ENCODE assay signal across 19 cellular contexts in the genomic region with DNA sequence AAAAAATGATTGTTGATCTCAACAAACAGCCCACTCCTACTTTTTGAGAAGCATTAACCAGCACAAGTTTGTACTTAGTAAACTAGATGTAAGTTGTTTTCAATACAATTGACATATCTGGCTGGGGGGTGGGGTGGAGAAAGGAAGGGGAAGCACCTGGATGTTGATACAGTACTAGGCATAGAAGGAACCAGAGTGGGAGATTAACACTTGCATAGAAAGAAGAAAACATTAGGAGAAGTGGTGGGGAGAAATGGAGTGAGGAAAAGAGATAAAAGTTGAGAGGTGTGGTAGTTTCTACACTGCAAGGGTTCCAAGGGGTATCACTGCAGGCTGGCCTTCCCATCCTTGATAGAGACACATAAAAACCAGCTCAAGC. TPM values are rescaled to one million over a fixed set of nuclear protein-coding genes. Genes with fewer than 3 reads are reported as not detected.
DNase-seq lines count a peak whose midpoint lies in the region; TF ChIP-seq lines count a peak whose summit lies in the region.
"Had no signal": no experiment of that assay in that cellular context is flagged by ENCODE, and none has a peak within 500 bp of the region (broad histone marks: within the 10 kb centered on the region; RNA-seq: fewer than 3 reads in every experiment).

No MANE protein-coding gene starts in this region.

- H3K27me3 Mint-ChIP-seq in activated CD4-positive, alpha-beta T cell treated with anti-CD3 and anti-CD28 coated beads, Interleukin-2, amount 10 ng/mL, durations not matched to agents 24 days and 14 days = no peaks in the 10 kb centered on the region
- H3K27me3 Mint-ChIP-seq in endothelial cell (ENCODE audit: unreplicated experiment) = no peaks in the 10 kb centered on the region
- no peaks in the 10 kb centered on the region for H3K27me3 Mint-ChIP-seq in activated naive CD8-positive, alpha-beta T cell treated with anti-CD3 and anti-CD28 coated beads for 36 hours
- H3K27me3 Mint-ChIP-seq: T-cell had no signal

- no peak overlapping the region for H3K27ac Mint-ChIP-seq in activated CD4-positive, alpha-beta T cell treated with anti-CD3 and anti-CD28 coated beads, Interleukin-2, amount 10 ng/mL, durations not matched to agents 24 days and 14 days
- H3K27ac Mint-ChIP-seq in endothelial cell (ENCODE audit: unreplicated experiment) = peak overlapping the region; percentile 77
- no peak overlapping the region for H3K27ac Mint-ChIP-seq in activated naive CD8-positive, alpha-beta T cell treated with anti-CD3 and anti-CD28 coated beads for 36 hours
- H3K27ac Mint-ChIP-seq: T-cell had no signal

- TF ChIP-seq CTCF in MM.1S (IDR thresholded peaks at IDR 0.05; ENCODE audit: low read length) (no peak), endothelial cell (IDR thresholded peaks at IDR 0.05; ENCODE audit: unreplicated experiment) (no peak)

- H3F3A ChIP-seq in MM.1S (ENCODE audit: insufficient read depth, low read length) = peaks cover 32% of the 10 kb centered on the region

- peak overlapping the region; percentile 64; the same call in 1 of the 2 replicates for H2AFZ ChIP-seq in MM.1S (ENCODE audit: low read length)
- H2AFZ ChIP-seq: parathyroid adenoma had no signal

- intact Hi-C loops in activated CD4-positive, alpha-beta T cell treated with anti-CD3 and anti-CD28 coated beads, Interleukin-2, amount 10 ng/mL, durations not matched to agents 24 days and 14 days (cut with micrococcal nuclease) = loop anchor here (5.0 kb wide), 1 partner anchor 86 kb away; no protein-coding TSS in a partner anchor

- H3K4me3 ChIP-seq in MM.1S (ENCODE audit: low read length) = peak overlapping the region; percentile 49
- no peak overlapping the region for H3K4me3 ChIP-seq in thymus (ENCODE audit: low read length)
- H3K4me3 ChIP-seq: left lung had no signal

- H3K9me2 ChIP-seq in MM.1S (replicated peaks; ENCODE audit: insufficient read depth, low read length) = no peaks in the 10 kb centered on the region

- DNase-seq in activated CD4-positive, alpha-beta T cell treated with anti-CD3 and anti-CD28 coated beads, Interleukin-2, amount 10 ng/mL, durations not matched to agents 24 days and 14 days = no peak
- DNase-seq in activated CD4-positive, alpha-beta T cell treated with anti-CD3 and anti-CD28 coated beads, Interleukin-2, amount 50 U/mL, for 48 hours = no peak
- DNase-seq in MM.1S (no peak), endothelial cell (ENCODE audit: low spot score) (no peak), NCI-H1105 treated with DMSO at 0.1 percent for 48 hours (lab: John Stamatoyannopoulos, UW) (no peak), AG08396 (ENCODE audit: low spot score) (no peak)
- no peak for DNase-seq in activated naive CD8-positive, alpha-beta T cell treated with anti-CD3 and anti-CD28 coated beads for 36 hours
- DNase-seq: 8988T; GOT3; left lung; NCI-H2029 treated with DMSO at 0.1 percent for 48 hours; NCI-H524; Right ventricle myocardium superior; stimulated activated CD4-positive, alpha-beta T cell treated with anti-CD3 and anti-CD28 coated beads, Interleukin-2, amount 100 ng/mL, for 48 hours; substantia nigra; T-cell had no signal

- peaks cover 44% of the 10 kb centered on the region for H3K4me1 Mint-ChIP-seq in activated CD4-positive, alpha-beta T cell treated with anti-CD3 and anti-CD28 coated beads, Interleukin-2, amount 10 ng/mL, durations not matched to agents 24 days and 14 days
- peaks cover 64% of the 10 kb centered on the region for H3K4me1 Mint-ChIP-seq in endothelial cell (ENCODE audit: unreplicated experiment)
- peaks cover 13% of the 10 kb centered on the region for H3K4me1 Mint-ChIP-seq in activated naive CD8-positive, alpha-beta T cell treated with anti-CD3 and anti-CD28 coated beads for 36 hours

- no peaks in the 10 kb centered on the region for H3K36me3 ChIP-seq in MM.1S (replicated peaks; ENCODE audit: insufficient read depth, low read length)
- no peaks in the 10 kb centered on the region for H3K36me3 ChIP-seq in thymus (ENCODE audit: control insufficient read depth, insufficient read depth)
- H3K36me3 ChIP-seq: left lung had no signal

- peaks cover 57% of the 10 kb centered on the region for H3K4me1 ChIP-seq in MM.1S (ENCODE audit: low read length)
- H3K4me1 ChIP-seq in thymus (ENCODE audit: control insufficient read depth, insufficient read depth, low read length) = peaks cover 34% of the 10 kb centered on the region
- H3K4me1 ChIP-seq: parathyroid adenoma had no signal

- peaks cover 17% of the 10 kb centered on the region for H3K36me3 Mint-ChIP-seq in activated CD4-positive, alpha-beta T cell treated with anti-CD3 and anti-CD28 coated beads, Interleukin-2, amount 10 ng/mL, durations not matched to agents 24 days and 14 days (ENCODE audit: low read depth)
- H3K36me3 Mint-ChIP-seq in endothelial cell (ENCODE audit: low read depth, unreplicated experiment) = no peaks in the 10 kb centered on the region
- H3K36me3 Mint-ChIP-seq in activated naive CD8-positive, alpha-beta T cell treated with anti-CD3 and anti-CD28 coated beads for 36 hours = peaks cover 9% of the 10 kb centered on the region

- H3K27ac ChIP-seq in MM.1S (ENCODE audit: low read length) (peak overlapping the region; percentile 76; the same call in 1 of the 2 replicates), thymus (ENCODE audit: low read depth) (peak overlapping the region; percentile 48)
- H3K27ac ChIP-seq: esophagus muscularis mucosa, parathyroid adenoma had no signal

- no peaks in the 10 kb centered on the region for H3K79me2 ChIP-seq in MM.1S (ENCODE audit: low read length)
- H3K79me2 ChIP-seq: parathyroid adenoma had no signal

- H3K4me3 Mint-ChIP-seq in activated CD4-positive, alpha-beta T cell treated with anti-CD3 and anti-CD28 coated beads, Interleukin-2, amount 10 ng/mL, durations not matched to agents 24 days and 14 days = peak overlapping the region; percentile 18
- peak overlapping the region; percentile 3 for H3K4me3 Mint-ChIP-seq in endothelial cell (ENCODE audit: unreplicated experiment)
- H3K4me3 Mint-ChIP-seq in activated naive CD8-positive, alpha-beta T cell treated with anti-CD3 and anti-CD28 coated beads for 36 hours = no peak overlapping the region
- H3K4me3 Mint-ChIP-seq: T-cell had no signal

- H3K27me3 ChIP-seq in MM.1S (replicated peaks; ENCODE audit: insufficient read depth, low read length) (no peaks in the 10 kb centered on the region), thymus (ENCODE audit: control insufficient read depth, insufficient read depth) (no peaks in the 10 kb centered on the region)
- H3K27me3 ChIP-seq: esophagus muscularis mucosa, left lung had no signal

- H3K9ac ChIP-seq in MM.1S (ENCODE audit: low read length) = peak overlapping the region; percentile 43
- H3K9ac ChIP-seq: parathyroid adenoma had no signal

- H3K9me3 Mint-ChIP-seq in activated CD4-positive, alpha-beta T cell treated with anti-CD3 and anti-CD28 coated beads, Interleukin-2, amount 10 ng/mL, durations not matched to agents 24 days and 14 days = no peaks in the 10 kb centered on the region
- no peaks in the 10 kb centered on the region for H3K9me3 Mint-ChIP-seq in endothelial cell (ENCODE audit: unreplicated experiment)
- H3K9me3 Mint-ChIP-seq in activated naive CD8-positive, alpha-beta T cell treated with anti-CD3 and anti-CD28 coated beads for 36 hours = no peaks in the 10 kb centered on the region
- H3K9me3 Mint-ChIP-seq: T-cell had no signal

- no peaks in the 10 kb centered on the region for H3K9me3 ChIP-seq in MM.1S (replicated peaks; ENCODE audit: insufficient read depth, low read length)
- no peaks in the 10 kb centered on the region for H3K9me3 ChIP-seq in thymus (ENCODE audit: control insufficient read depth)
- H3K9me3 ChIP-seq: esophagus muscularis mucosa, left lung had no signal

- H3K4me2 ChIP-seq in MM.1S (ENCODE audit: low read depth, low read length) = peak overlapping the region; percentile 77

- no peaks in the 10 kb centered on the region for H4K20me1 ChIP-seq in MM.1S (ENCODE audit: insufficient read depth, low read length)

RNA-seq across cellular contexts. Expression of a gene that starts 10.6 kb away (rescaled TPM):
- 16.1 and 17.0 TPM in 2 replicates for total RNA-seq in activated CD4-positive, alpha-beta T cell treated with anti-CD3 and anti-CD28 coated beads, Interleukin-2, amount 10 ng/mL, durations not matched to agents 24 days and 14 days
- total RNA-seq in endothelial cell (ENCODE audit: unreplicated experiment) = 81.0 TPM
- polyA plus RNA-seq in thymus = 3.7 TPM
- under 1 TPM; 0.91 to 0.98 TPM for total RNA-seq in activated naive CD8-positive, alpha-beta T cell treated with anti-CD3 and anti-CD28 coated beads for 36 hours
